Comparison of ENCODE assay signal across 8 cellular contexts in genomic region chr21:17775431-17776126, GRCh38. TPM values are rescaled to one million over a fixed set of nuclear protein-coding genes. Genes with fewer than 3 reads are reported as not detected.
A peak's percentile ranks its signal among the peaks of the same experiment; 100 is the strongest.
DNase-seq lines count a peak whose midpoint lies in the region; ATAC-seq and TF ChIP-seq lines count a peak whose summit lies in the region.

No MANE protein-coding gene starts in this region.

- no peaks in the 10 kb centered on the region for H3K27me3 ChIP-seq in uterus

- no peak overlapping the region for H3K4me3 Mint-ChIP-seq in neural crest cell

- H3K36me3 ChIP-seq in uterus: no peaks in the 10 kb centered on the region

- peaks cover 9% of the 10 kb centered on the region for H3K36me3 Mint-ChIP-seq in neural crest cell (ENCODE audit: low read depth)

- H3K27ac Mint-ChIP-seq in neural crest cell (ENCODE audit: unreplicated experiment): peak overlapping the region; percentile 6

- H3K4me1 ChIP-seq in uterus: no peaks in the 10 kb centered on the region

- no peaks in the 10 kb centered on the region for H3K4me1 Mint-ChIP-seq in neural crest cell

- peak; percentile 63 for ATAC-seq in GM18517 (IDR thresholded peaks at IDR 0.05; ENCODE audit: unreplicated experiment)
- ATAC-seq in HG02870 (IDR thresholded peaks at IDR 0.05; ENCODE audit: unreplicated experiment): peak; percentile 72

- peaks cover 18% of the 10 kb centered on the region for H3K9me3 Mint-ChIP-seq in neural crest cell

- no peak overlapping the region for H3K27ac ChIP-seq in uterus

- peak; percentile 55 for DNase-seq in activated CD4-positive, alpha-beta T cell treated with anti-CD3 and anti-CD28 coated beads for 48 hours
- DNase-seq in neural crest cell (ENCODE audit: low read depth, low spot score) (no peak), uterus (no peak), HK-2 (ENCODE audit: unreplicated experiment) (no peak), NCI-H187 treated with DMSO at 0.1 percent for 48 hours (lab: John Stamatoyannopoulos, UW) (no peak), OCI-M1 (lab: John Stamatoyannopoulos, UW) (no peak)

- TF ChIP-seq CTCF in neural crest cell (conservative IDR thresholded peaks at IDR 0.05) (no peak), uterus (IDR thresholded peaks at IDR 0.05) (no peak)

- H3K27me3 Mint-ChIP-seq in neural crest cell (ENCODE audit: low read depth): no peaks in the 10 kb centered on the region

- peaks cover 0 to 4% of the 10 kb centered on the region in 2 donors for H3K9me3 ChIP-seq in uterus

- intact Hi-C loops in uterus (cut with DNase I; ENCODE audit: low total_unique reads): no loop called here

- no peak overlapping the region for H3K4me3 ChIP-seq in uterus

- no peak for TF ChIP-seq POLR2A in uterus (IDR thresholded peaks at IDR 0.05)

RNA-seq across cellular contexts. Expression of gene C21orf91, which starts 43.6 kb away (rescaled TPM):
- total RNA-seq in neural crest cell (27.3 and 27.6 TPM in 2 replicates), uterus (10 to 100 TPM; 21.5 to 68.4 (median 30.3) TPM)
